In the genomic region with DNA sequence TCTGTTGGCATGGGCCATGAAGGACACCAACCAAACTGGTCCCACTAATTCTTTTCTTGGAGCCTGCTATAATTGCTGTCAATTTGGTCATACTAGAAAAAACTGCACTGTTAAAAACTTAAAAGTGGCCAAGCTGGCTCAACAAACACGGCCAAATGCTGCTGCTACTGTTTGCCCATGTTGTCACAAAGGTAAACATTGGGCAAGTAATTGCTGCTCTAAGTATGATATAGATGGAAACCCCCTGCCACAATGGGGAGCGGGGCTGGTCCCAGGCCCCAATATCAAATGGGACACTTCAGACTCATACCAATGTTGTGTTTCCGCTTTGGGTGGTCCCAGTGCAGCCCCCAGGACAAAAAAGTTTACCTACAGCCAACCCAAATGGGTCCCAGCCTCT, we compare ENCODE assay signal across 30 cellular contexts.
"Had no signal": no experiment of that assay in that cellular context is flagged by ENCODE, and none has a peak within 500 bp of the region (broad histone marks: within the 10 kb centered on the region; RNA-seq: fewer than 3 reads in every experiment).

No MANE protein-coding gene starts in this region.

- H3K27ac ChIP-seq: neural progenitor cell, ovary, parathyroid adenoma, psoas muscle, skin epidermis, spleen, suprapubic skin, testis, tibial artery, transverse colon, upper lobe of right lung, uterus had no signal

- H3K27ac Mint-ChIP-seq: natural killer cell; nephron; neural progenitor cell; progenitor cell of endocrine pancreas; stimulated activated memory B cell treated with anti-CD40 and anti-IgM and Interleukin-4, amounts not matched to agents 10 μg/mL and 1 μg/mL and 100 μg/mL, for 72 hours; stimulated activated naive CD8-positive, alpha-beta T cell treated with anti-CD3 and anti-CD28 coated beads, Interleukin-15, amount 100 ng/mL, for 72 hours; type B pancreatic cell had no signal

- H3K4me3 ChIP-seq: neural progenitor cell, ovary, psoas muscle, skin epidermis, smooth muscle cell, spleen, suprapubic skin, testis, tibial artery, transverse colon, upper lobe of right lung, uterus had no signal

- H3K9me3 ChIP-seq: ovary, suprapubic skin, testis, transverse colon, upper lobe of right lung, uterus had no signal

- H3K4me2 ChIP-seq: neural progenitor cell, smooth muscle cell had no signal

- H3K4me1 ChIP-seq: neural progenitor cell, parathyroid adenoma, psoas muscle, spleen, testis, tibial artery, upper lobe of right lung, uterus had no signal

- H3K9me3 Mint-ChIP-seq: natural killer cell, type B pancreatic cell had no signal

- H3K36me3 Mint-ChIP-seq: natural killer cell; neural progenitor cell; stimulated activated memory B cell treated with anti-CD40 and anti-IgM and Interleukin-4, amounts not matched to agents 10 μg/mL and 1 μg/mL and 100 μg/mL, for 72 hours; type B pancreatic cell had no signal

- H3K4me3 Mint-ChIP-seq: natural killer cell; nephron; neural progenitor cell; stimulated activated memory B cell treated with anti-CD40 and anti-IgM and Interleukin-4, amounts not matched to agents 10 μg/mL and 1 μg/mL and 100 μg/mL, for 72 hours; stimulated activated naive CD8-positive, alpha-beta T cell treated with anti-CD3 and anti-CD28 coated beads, Interleukin-15, amount 100 ng/mL, for 72 hours; type B pancreatic cell had no signal

- H3K27me3 ChIP-seq: neural progenitor cell, ovary, spleen, suprapubic skin, testis, tibial artery, transverse colon, upper lobe of right lung, uterus had no signal

- H2AFZ ChIP-seq: neural progenitor cell, parathyroid adenoma had no signal

- H3K27me3 Mint-ChIP-seq: progenitor cell of endocrine pancreas; stimulated activated memory B cell treated with anti-CD40 and anti-IgM and Interleukin-4, amounts not matched to agents 10 μg/mL and 1 μg/mL and 100 μg/mL, for 72 hours; stimulated activated naive CD8-positive, alpha-beta T cell treated with anti-CD3 and anti-CD28 coated beads, Interleukin-15, amount 100 ng/mL, for 72 hours; type B pancreatic cell had no signal

- H3K9ac ChIP-seq: neural progenitor cell, parathyroid adenoma had no signal

- ATAC-seq: natural killer cell; psoas muscle; right cardiac atrium; sciatic nerve; stimulated activated memory B cell treated with anti-CD40 and anti-IgM and Interleukin-4, amounts not matched to agents 10 μg/mL and 1 μg/mL and 100 μg/mL, for 72 hours; stimulated activated naive CD8-positive, alpha-beta T cell treated with anti-CD3 and anti-CD28 coated beads, Interleukin-15, amount 100 ng/mL, for 72 hours; stimulated activated naive CD8-positive, alpha-beta T cell treated with anti-CD3 and anti-CD28 coated beads, Interleukin-15, Interleukin-2, amounts not matched to agents 100 U/mL and 50 U/mL, for 24 hours; upper lobe of right lung had no signal

- H3K79me2 ChIP-seq: parathyroid adenoma had no signal

- DNase-seq: natural killer cell; occipital lobe; ovary; psoas muscle; right cardiac atrium; spleen; stimulated activated CD4-positive, alpha-beta T cell treated with anti-CD3 and anti-CD28 coated beads, Interleukin-12 subunit alpha, Interleukin-12 subunit beta, amount 100 ng/mL, for 4 hours; stimulated activated CD4-positive, alpha-beta T cell treated with anti-CD3 and anti-CD28 coated beads, Interleukin-1b, Interleukin-23, amount 100 ng/mL, for 48 hours; stimulated activated CD4-positive, alpha-beta T cell treated with anti-CD3 and anti-CD28 coated beads, Interleukin-4, amount 100 ng/mL, for 1 hour; stimulated activated CD4-positive, alpha-beta T cell treated with anti-CD3 and anti-CD28 coated beads, Interleukin-4, amount 100 ng/mL, for 4 hours; stimulated activated CD8-positive, alpha-beta memory T cell treated with anti-CD3 and anti-CD28 coated beads, Interleukin-4, amount 100 ng/mL, for 48 hours; stimulated activated naive CD4-positive, alpha-beta T cell; stimulated activated naive CD8-positive, alpha-beta T cell treated with anti-CD3 and anti-CD28 coated beads, Interleukin-15, amount 100 ng/mL, for 72 hours; stimulated activated naive CD8-positive, alpha-beta T cell treated with anti-CD3 and anti-CD28 coated beads, Interleukin-15, Interleukin-2, amounts not matched to agents 100 U/mL and 50 U/mL, for 24 hours; substantia nigra; testis; tibial artery; transverse colon; upper lobe of right lung; uterus had no signal

- H3K36me3 ChIP-seq: neural progenitor cell, ovary, spleen, suprapubic skin, tibial artery, transverse colon, upper lobe of right lung, uterus had no signal

- H3K4me1 Mint-ChIP-seq: natural killer cell; nephron; neural progenitor cell; stimulated activated memory B cell treated with anti-CD40 and anti-IgM and Interleukin-4, amounts not matched to agents 10 μg/mL and 1 μg/mL and 100 μg/mL, for 72 hours; stimulated activated naive CD8-positive, alpha-beta T cell treated with anti-CD3 and anti-CD28 coated beads, Interleukin-15, amount 100 ng/mL, for 72 hours had no signal
